ENCODE assay signal across 25 cellular contexts in genomic region chr19:2500861-2501260, GRCh38. TPM values are rescaled to one million over a fixed set of nuclear protein-coding genes. Genes with fewer than 3 reads are reported as not detected.
DNase-seq lines count a peak whose midpoint lies in the region; ATAC-seq and TF ChIP-seq lines count a peak whose summit lies in the region.
"Had no signal": no experiment of that assay in that cellular context is flagged by ENCODE, and none has a peak within 500 bp of the region (broad histone marks: within the 10 kb centered on the region; RNA-seq: fewer than 3 reads in every experiment).

No MANE protein-coding gene starts in this region.

- H3K27me3 Mint-ChIP-seq in naive thymus-derived CD8-positive, alpha-beta T cell: peaks cover 0 to 2% (median 0%) of the 10 kb centered on the region in 5 donors
- H3K27me3 Mint-ChIP-seq: CD4-positive, alpha-beta memory T cell; naive B cell; type B pancreatic cell had no signal

- BruUV-seq in HCT116 (replicated peaks; lab: Mats Ljungman, UMichigan): no TSS peak

- TF ChIP-seq CTCF in HCT116 (IDR thresholded peaks at IDR 0.05 in 2 of 3, conservative IDR thresholded peaks at IDR 0.05 in 1 of 3; ENCODE audit: borderline replicate concordance in 1 of 3, insufficient read depth in 1 of 3, low read depth in 2 of 3, low read length in 2 of 3) (no peak), lower lobe of right lung (IDR thresholded peaks at IDR 0.05) (no peak), suprapubic skin (IDR thresholded peaks at IDR 0.05) (no peak)

- 61% methylated on average over 12 of the region's 12 CpGs for WGBS in suprapubic skin

- H3K4me2 ChIP-seq in HCT116 (ENCODE audit: low read length): peak overlapping the region; percentile 6; the same call in 1 of the 2 replicates

- H4K20me1 ChIP-seq in HCT116 (ENCODE audit: insufficient read depth): no peaks in the 10 kb centered on the region

- TF ChIP-seq POLR2A in HCT116 (IDR thresholded peaks at IDR 0.05; ENCODE audit: borderline replicate concordance, extremely low read depth, insufficient read depth, insufficient read length) (no peak), suprapubic skin (IDR thresholded peaks at IDR 0.05) (no peak)

- no peak for TF ChIP-seq RAD21 in HCT116 (IDR thresholded peaks at IDR 0.05; ENCODE audit: low read depth)

- no peak for TF ChIP-seq EP300 in suprapubic skin (IDR thresholded peaks at IDR 0.05)

- no peak overlapping the region for H3K9ac ChIP-seq in HCT116 (ENCODE audit: low read length)

- H3K9me3 ChIP-seq in HCT116 (ENCODE audit: control insufficient read depth in 1 of 2, insufficient read depth in 1 of 2, low read depth in 1 of 2, low read length in 2 of 2) (0 out of 4 replicates have a peak, but pooled peaks cover 0 to 2% of the 10 kb centered on the region in 2 experiments), SJSA1 (replicated peaks) (no peaks in the 10 kb centered on the region), lower lobe of right lung (no peaks in the 10 kb centered on the region), suprapubic skin (no peaks in the 10 kb centered on the region)

- no peak overlapping the region for H2AFZ ChIP-seq in HCT116 (ENCODE audit: low read depth, low read length, poor library complexity, severe bottlenecking)

- H3K27me3 ChIP-seq in HCT116 (ENCODE audit: insufficient read depth, low read length) (no peaks in the 10 kb centered on the region), SJSA1 (replicated peaks) (no peaks in the 10 kb centered on the region), lower lobe of right lung (ENCODE audit: low read depth) (no peaks in the 10 kb centered on the region), suprapubic skin (no peaks in the 10 kb centered on the region)
- H3K27me3 ChIP-seq: foreskin keratinocyte had no signal

- H3K4me3 Mint-ChIP-seq in naive thymus-derived CD8-positive, alpha-beta T cell: no peak overlapping the region
- H3K4me3 Mint-ChIP-seq: activated CD4-positive, alpha-beta T cell treated with anti-CD3 and anti-CD28 coated beads, Interleukin-2, amount 10 ng/mL, durations not matched to agents 24 days and 14 days; CD4-positive, alpha-beta memory T cell; memory B cell; naive B cell; type B pancreatic cell had no signal

- POLR2A ChIA-PET in HCT116 (lab: Charles Lee): no interaction called here
- POLR2A ChIA-PET in naive thymus-derived CD8-positive, alpha-beta T cell (lab: Charles Lee): no interaction called here

- RAD21 ChIA-PET in HCT116 (lab: Charles Lee; ENCODE audit: low non-redundant PET in 1 of 2, low total read pairs in 2 of 2, uncharacterized antibody in 2 of 2, unreplicated experiment in 2 of 2): no interaction called here

- no peaks in the 10 kb centered on the region for H3K79me2 ChIP-seq in HCT116 (ENCODE audit: insufficient read depth, low read length)

- no peaks in the 10 kb centered on the region for H3K9me2 ChIP-seq in HCT116 (ENCODE audit: insufficient read depth)

- no peaks in the 10 kb centered on the region for H3K9me3 Mint-ChIP-seq in naive thymus-derived CD8-positive, alpha-beta T cell
- H3K9me3 Mint-ChIP-seq: activated CD4-positive, alpha-beta T cell treated with anti-CD3 and anti-CD28 coated beads, Interleukin-2, amount 10 ng/mL, durations not matched to agents 24 days and 14 days; CD4-positive, alpha-beta memory T cell; memory B cell; naive B cell; type B pancreatic cell had no signal

- intact Hi-C loops in HCT116 (cut with micrococcal nuclease) (no loop called here), lower lobe of right lung (cut with DNase I) (no loop called here)

- no peaks in the 10 kb centered on the region for H3K36me3 ChIP-seq in HCT116 (ENCODE audit: control insufficient read depth in 1 of 2, insufficient read depth in 2 of 2, low read length in 2 of 2)
- H3K36me3 ChIP-seq in SJSA1: no peaks in the 10 kb centered on the region
- no peaks in the 10 kb centered on the region for H3K36me3 ChIP-seq in lower lobe of right lung
- H3K36me3 ChIP-seq in suprapubic skin: no peaks in the 10 kb centered on the region

- H3K4me3 ChIP-seq in HCT116 (replicated peaks in 1 of 2; ENCODE audit: low read depth in 1 of 2, low read length in 2 of 2) (no peak overlapping the region), SJSA1 (no peak overlapping the region), lower lobe of right lung (no peak overlapping the region), suprapubic skin (no peak overlapping the region)

- peaks cover 9 to 35% (median 29%) of the 10 kb centered on the region in 4 donors for H3K4me1 Mint-ChIP-seq in naive thymus-derived CD8-positive, alpha-beta T cell

- CTCF ChIA-PET in HCT116 (lab: Charles Lee): no interaction called here

- no peak for ATAC-seq in HCT116
- ATAC-seq in lower lobe of right lung: peak; percentile 51 to 75
- no peak for ATAC-seq in naive thymus-derived CD8-positive, alpha-beta T cell
- no peak for ATAC-seq in HG02938 (IDR thresholded peaks at IDR 0.05; ENCODE audit: unreplicated experiment)
- ATAC-seq: foreskin keratinocyte; stimulated activated naive CD8-positive, alpha-beta T cell treated with anti-CD3 and anti-CD28 coated beads, Interleukin-15, Interleukin-2, amounts not matched to agents 100 U/mL and 50 U/mL, for 24 hours had no signal

- no peak for DNase-seq in HCT116 (ENCODE audit: low read depth, low spot score)
- peak; percentile 95 to 98 for DNase-seq in SJSA1 (ENCODE audit: low read depth in 1 of 2, low spot score in 2 of 2)
- no peak for DNase-seq in lower lobe of right lung
- no peak for DNase-seq in suprapubic skin (ENCODE audit: low spot score in 2 of 2)
- DNase-seq in naive thymus-derived CD8-positive, alpha-beta T cell: no peak
- no peak for DNase-seq in SKM-1 treated with dmso at 0.1 percent for 144 hours (lab: John Stamatoyannopoulos, UW; ENCODE audit: unreplicated experiment)
- DNase-seq in cerebellar nuclear complex (lab: John Stamatoyannopoulos, UW): no peak
- DNase-seq: activated CD4-positive, alpha-beta T cell treated with anti-CD3 and anti-CD28 coated beads, Interleukin-2, amount 10 ng/mL, durations not matched to agents 24 days and 14 days; activated CD8-positive, alpha-beta memory T cell treated with anti-CD3 and anti-CD28 coated beads, Interleukin-2, amount 50 U/mL, for 48 hours; activated effector memory CD4-positive, alpha-beta T cell treated with Interleukin-2 at 50 U/mL for 16 hours; CD4-positive, alpha-beta memory T cell; dermis blood vessel endothelial cell; DMS79; foreskin keratinocyte; hippocampal formation; naive B cell; NCI-H1105 treated with DMSO at 0.1 percent for 48 hours; NCI-H2081 treated with DMSO at 0.1 percent for 48 hours; NCI-H526; stimulated activated CD4-positive, alpha-beta T cell treated with anti-CD3 and anti-CD28 coated beads, Interleukin-2, amount 100 ng/mL, for 48 hours; stimulated activated naive CD8-positive, alpha-beta T cell treated with anti-CD3 and anti-CD28 coated beads, Interleukin-15, Interleukin-2, amounts not matched to agents 100 U/mL and 50 U/mL, for 24 hours; T-helper 1 cell had no signal

- no peaks in the 10 kb centered on the region for H3K36me3 Mint-ChIP-seq in naive thymus-derived CD8-positive, alpha-beta T cell
- H3K36me3 Mint-ChIP-seq: CD4-positive, alpha-beta memory T cell; memory B cell; naive B cell; type B pancreatic cell had no signal

- H3K27ac Mint-ChIP-seq in naive thymus-derived CD8-positive, alpha-beta T cell: peak overlapping the region in 2 of 10 donors; percentile 13 to 62
- H3K27ac Mint-ChIP-seq: activated CD4-positive, alpha-beta T cell treated with anti-CD3 and anti-CD28 coated beads, Interleukin-2, amount 10 ng/mL, durations not matched to agents 24 days and 14 days; memory B cell had no signal

- H3K27ac ChIP-seq in HCT116 (ENCODE audit: low read depth, low read length) (no peak overlapping the region), SJSA1 (peak overlapping the region; percentile 67), lower lobe of right lung (no peak overlapping the region), suprapubic skin (peak overlapping the region; percentile 39)
- H3K27ac ChIP-seq: foreskin keratinocyte had no signal

- peaks cover 31 to 65% of the 10 kb centered on the region in 2 experiments for H3K4me1 ChIP-seq in HCT116 (ENCODE audit: control insufficient read depth in 1 of 2, insufficient read depth in 2 of 2, low read length in 2 of 2)
- H3K4me1 ChIP-seq in SJSA1 (replicated peaks): peaks cover 74% of the 10 kb centered on the region
- H3K4me1 ChIP-seq in lower lobe of right lung: peaks cover 20% of the 10 kb centered on the region
- H3K4me1 ChIP-seq in suprapubic skin: peaks cover 32% of the 10 kb centered on the region

TF ChIP-seq in HCT116, 20 proteins besides CTCF, POLR2A, EP300 and RAD21 (continues in another document):
- no peak for TF ChIP-seq EGR1 (IDR thresholded peaks at IDR 0.05; ENCODE audit: low read depth)
- TF ChIP-seq SP1 (IDR thresholded peaks at IDR 0.05; ENCODE audit: low read depth): no peak
- no peak for TF ChIP-seq CEBPB (IDR thresholded peaks at IDR 0.05; ENCODE audit: low read depth)
- no peak for TF ChIP-seq ZBTB33 (IDR thresholded peaks at IDR 0.05; ENCODE audit: extremely low read depth, insufficient replicate concordance, low read length)
- no peak for TF ChIP-seq POLR2AphosphoS5 (IDR thresholded peaks at IDR 0.05; ENCODE audit: low read depth, low read length)

RNA-seq across cellular contexts. Expression of gene GADD45B, which starts 24.9 kb away (rescaled TPM):
- 37.9 TPM for total RNA-seq in HCT116 (2021; ENCODE audit: unreplicated experiment)
- polyA plus RNA-seq in HCT116 (2012): 40.1 and 61.8 TPM in 2 replicates
- 112 and 132 TPM in 2 replicates for total RNA-seq in SJSA1 (2014; rRNA removed; shearing (Covaris generic))
- 89.9 TPM for total RNA-seq in lower lobe of right lung
- total RNA-seq in suprapubic skin: 100 to 1,000 TPM in 1 of 4 donors, 10 to 100 TPM in 3; 52.5 to 134 (median 68.7) TPM
- total RNA-seq in naive thymus-derived CD8-positive, alpha-beta T cell: 100 to 1,000 TPM; 108 to 115 TPM
- 10 to 100 TPM; 41.0 to 57.3 (median 43.8) TPM for polyA plus RNA-seq in naive thymus-derived CD8-positive, alpha-beta T cell

RNA-seq across cellular contexts. Expression of gene LMNB2, which starts 44.1 kb away (rescaled TPM):
- total RNA-seq in HCT116 (2021; ENCODE audit: unreplicated experiment): 228 TPM
- 166 and 204 TPM in 2 replicates for polyA plus RNA-seq in HCT116 (2012)
- total RNA-seq in SJSA1 (2014; rRNA removed; shearing (Covaris generic)): 275 and 316 TPM in 2 replicates
- 20.9 TPM for total RNA-seq in lower lobe of right lung
- total RNA-seq in suprapubic skin: 10 to 100 TPM; 17.1 to 26.8 (median 24.7) TPM
- total RNA-seq in naive thymus-derived CD8-positive, alpha-beta T cell: 10 to 100 TPM; 17.3 to 19.6 TPM
- 10 to 100 TPM in 1 of 3 donors, 1 to 10 TPM in 2; 5.4 to 10.5 (median 7.4) TPM for polyA plus RNA-seq in naive thymus-derived CD8-positive, alpha-beta T cell

Comparison
In these comparisons a context has a peak if more than half of its experiments do, and no peak if none do; other contexts are left out.
1. ATAC-seq: peak in lower lobe of right lung (2 of 2); none in HCT116 (single experiment), naive thymus-derived CD8-positive, alpha-beta T cell (0 of 2) and HG02938 (single experiment).
2. DNase-seq: peak in SJSA1 (2 of 2); none in HCT116 (single experiment), lower lobe of right lung (single experiment), suprapubic skin (0 of 2), naive thymus-derived CD8-positive, alpha-beta T cell (0 of 10), SKM-1 treated with dmso at 0.1 percent for 144 hours (single experiment) and cerebellar nuclear complex (0 of 2).
3. H3K27ac ChIP-seq: peak in SJSA1 (single experiment) and suprapubic skin (single experiment); none in HCT116 (single experiment) and lower lobe of right lung (single experiment).